ENCODE assay signal across 27 cellular contexts in the genomic region with DNA sequence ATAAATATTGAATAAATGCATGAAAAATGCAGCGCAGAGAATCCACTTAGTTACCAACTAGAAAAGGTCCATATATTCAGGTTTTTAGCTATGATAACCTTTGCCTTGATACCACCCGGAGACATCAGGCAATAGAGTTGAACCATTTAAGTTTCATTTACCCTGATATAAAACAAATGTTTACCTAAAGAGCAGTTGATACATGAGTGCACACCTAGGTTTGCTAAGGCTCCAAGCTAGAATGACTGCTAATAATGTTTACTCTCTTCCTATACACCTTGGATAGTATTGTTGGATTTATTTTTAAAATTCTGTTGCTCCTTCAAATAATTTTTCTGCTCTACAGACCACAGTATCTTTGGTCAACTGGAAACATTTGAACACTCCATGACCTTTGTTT.
"Had no signal": no experiment of that assay in that cellular context is flagged by ENCODE, and none has a peak within 500 bp of the region (broad histone marks: within the 10 kb centered on the region; RNA-seq: fewer than 3 reads in every experiment).

No MANE protein-coding gene starts in this region.

- H3K4me1 ChIP-seq: ascending aorta, body of pancreas had no signal

- H3K4me1 Mint-ChIP-seq: activated naive CD8-positive, alpha-beta T cell treated with anti-CD3 and anti-CD28 coated beads, Interleukin-2, amount 50 U/mL, for 24 hours; central memory CD8-positive, alpha-beta T cell; T-helper 17 cell; WTC11 had no signal

- H3K27ac ChIP-seq: ascending aorta, body of pancreas had no signal

- ATAC-seq: activated CD8-positive, alpha-beta T cell treated with anti-CD3 and anti-CD28 coated beads, Interleukin-2, amount 10 ng/mL, durations not matched to agents 7 days and 5 days; activated naive CD4-positive, alpha-beta T cell treated with anti-CD3 and anti-CD28 coated beads, Interleukin-2, amount 50 U/mL, for 72 hours; activated naive CD8-positive, alpha-beta T cell treated with anti-CD3 and anti-CD28 coated beads, Interleukin-2, amount 50 U/mL, for 24 hours; body of pancreas; T-helper 17 cell; WTC11 had no signal

- H3K27ac Mint-ChIP-seq: activated CD8-positive, alpha-beta T cell treated with anti-CD3 and anti-CD28 coated beads, Interleukin-2, amount 10 ng/mL, durations not matched to agents 7 days and 5 days; activated naive CD4-positive, alpha-beta T cell treated with anti-CD3 and anti-CD28 coated beads, Interleukin-2, amount 50 U/mL, for 72 hours; activated naive CD8-positive, alpha-beta T cell treated with anti-CD3 and anti-CD28 coated beads, Interleukin-2, amount 50 U/mL, for 24 hours; T-helper 17 cell; WTC11 had no signal

- H3K36me3 Mint-ChIP-seq: activated naive CD4-positive, alpha-beta T cell treated with anti-CD3 and anti-CD28 coated beads, Interleukin-2, amount 50 U/mL, for 72 hours; WTC11 had no signal

- H3K9me3 Mint-ChIP-seq: WTC11 had no signal

- H3K4me3 Mint-ChIP-seq: activated CD8-positive, alpha-beta T cell treated with anti-CD3 and anti-CD28 coated beads, Interleukin-2, amount 10 ng/mL, durations not matched to agents 7 days and 5 days; activated naive CD8-positive, alpha-beta T cell treated with anti-CD3 and anti-CD28 coated beads, Interleukin-2, amount 50 U/mL, for 24 hours; central memory CD8-positive, alpha-beta T cell; T-helper 17 cell; WTC11 had no signal

- H3K27me3 Mint-ChIP-seq: activated naive CD8-positive, alpha-beta T cell treated with anti-CD3 and anti-CD28 coated beads, Interleukin-2, amount 50 U/mL, for 24 hours; central memory CD8-positive, alpha-beta T cell; T-helper 17 cell had no signal

- DNase-seq: activated CD4-positive, alpha-beta T cell treated with anti-CD3 and anti-CD28 coated beads for 48 hours; activated CD4-positive, alpha-beta T cell treated with anti-CD3 and anti-CD28 coated beads, Interleukin-2, amount 50 U/mL, for 4 hours; activated CD4-positive, CD25-positive, alpha-beta regulatory T cell treated with anti-CD3 and anti-CD28 coated beads, Interleukin-2, amount 50 U/mL, for 72 hours; activated CD8-positive, alpha-beta memory T cell treated with anti-CD3 and anti-CD28 coated beads, Interleukin-2, amount 50 U/mL, for 48 hours; activated CD8-positive, alpha-beta T cell treated with anti-CD3 and anti-CD28 coated beads, Interleukin-2, amount 10 ng/mL, durations not matched to agents 7 days and 5 days; activated effector memory CD4-positive, alpha-beta T cell treated with anti-CD3 and anti-CD28 coated beads, Interleukin-2, amount 50 U/mL, for 16 hours; activated naive CD4-positive, alpha-beta T cell treated with Interleukin-2 at 50 U/mL for 16 hours; activated naive CD8-positive, alpha-beta T cell treated with anti-CD3 and anti-CD28 coated beads, Interleukin-2, amount 50 U/mL, for 24 hours; activated T-cell treated with anti-CD3 and anti-CD28 coated beads, Interleukin-2, amount 50 U/mL, for 1 hour; amniotic stem cell; body of pancreas; Karpas-422; MM.1S; NCI-H1105; NCI-H1436; NCI-H1694 treated with DMSO at 0.1 percent for 48 hours; NCI-H2081 treated with DMSO at 0.1 percent for 48 hours; NCI-H2171 treated with DMSO at 0.1 percent for 48 hours; NCI-H226; NCI-H82; SIG-M5; T-helper 17 cell; T-helper 9 cell had no signal

- H3K27me3 ChIP-seq: ascending aorta, body of pancreas had no signal

- H3K9me3 ChIP-seq: ascending aorta, body of pancreas had no signal

- H3K36me3 ChIP-seq: ascending aorta had no signal

- H3K4me3 ChIP-seq: ascending aorta, body of pancreas had no signal
